8 cellular contexts compared by ENCODE assay signal in the genomic region with DNA sequence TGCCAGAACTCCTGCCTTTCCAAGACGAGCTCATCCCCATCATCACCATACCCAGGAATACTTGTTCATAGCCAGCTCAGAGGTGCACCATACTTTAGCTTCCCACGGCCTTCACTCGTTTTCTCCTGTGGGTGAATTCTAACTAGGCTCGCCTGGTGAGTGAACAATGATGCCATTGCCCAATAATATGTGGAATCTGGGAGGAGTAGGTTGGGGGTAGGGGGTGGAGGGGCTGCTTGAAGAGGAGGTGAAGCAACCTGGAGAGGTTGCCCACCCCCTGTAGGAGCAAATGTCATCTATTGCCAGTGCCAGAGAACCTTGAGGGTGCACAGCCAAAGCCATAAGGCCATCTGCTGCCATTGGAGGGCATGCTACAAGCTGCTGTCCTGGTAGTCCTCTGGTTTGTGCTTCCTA. TPM values are rescaled to one million over a fixed set of nuclear protein-coding genes. Genes with fewer than 3 reads are reported as not detected.
DNase-seq lines count a peak whose midpoint lies in the region; ATAC-seq, FAIRE-seq and TF ChIP-seq lines count a peak whose summit lies in the region.

No MANE protein-coding gene starts in this region.

- H3K27ac Mint-ChIP-seq in Calu3 (ENCODE audit: unreplicated experiment) (no peak overlapping the region), neural crest cell (ENCODE audit: unreplicated experiment) (peak overlapping the region; percentile 97)
- peak overlapping the region; percentile 35 for H3K27ac Mint-ChIP-seq in dendritic cell treated with granulocyte-macrophage colony-stimulating factor and Interleukin-4, amounts not matched to agents 40 ng/mL and 50 ng/mL, for 4 days

- peaks cover 17% of the 10 kb centered on the region for H3K36me3 Mint-ChIP-seq in Calu3 (ENCODE audit: insufficient read depth, unreplicated experiment)
- no peaks in the 10 kb centered on the region for H3K36me3 Mint-ChIP-seq in dendritic cell treated with granulocyte-macrophage colony-stimulating factor and Interleukin-4, amounts not matched to agents 40 ng/mL and 50 ng/mL, for 4 days (ENCODE audit: low read depth)
- H3K36me3 Mint-ChIP-seq in neural crest cell (ENCODE audit: low read depth), result no peaks in the 10 kb centered on the region

- H3K9me3 Mint-ChIP-seq in Calu3 (ENCODE audit: low read depth, unreplicated experiment) (peaks cover 2% of the 10 kb centered on the region), neural crest cell (no peaks in the 10 kb centered on the region)
- no peaks in the 10 kb centered on the region for H3K9me3 Mint-ChIP-seq in dendritic cell treated with granulocyte-macrophage colony-stimulating factor and Interleukin-4, amounts not matched to agents 40 ng/mL and 50 ng/mL, for 4 days

- H3K4me1 Mint-ChIP-seq in Calu3 (ENCODE audit: low read depth, unreplicated experiment) (peaks cover 8% of the 10 kb centered on the region), neural crest cell (peaks cover 31% of the 10 kb centered on the region)
- peaks cover 11% of the 10 kb centered on the region for H3K4me1 Mint-ChIP-seq in dendritic cell treated with granulocyte-macrophage colony-stimulating factor and Interleukin-4, amounts not matched to agents 40 ng/mL and 50 ng/mL, for 4 days (ENCODE audit: low read depth)

- BruUV-seq in Calu3 (replicated peaks; lab: Mats Ljungman, UMichigan), result no TSS peak

- DNase-seq in Calu3 (no peak), neural crest cell (ENCODE audit: low read depth, low spot score) (no peak), HPDE6-E6E7 (ENCODE audit: extremely low spot score) (no peak), NCI-H1417 treated with DMSO at 0.1 percent for 48 hours (lab: John Stamatoyannopoulos, UW) (no peak), H54 (ENCODE audit: insufficient read length, low spot score) (no peak)

- no peak for ATAC-seq in GM18519 (IDR thresholded peaks at IDR 0.05; ENCODE audit: low FRiP score, unreplicated experiment)

- intact Hi-C loops in Calu3 (cut with micrococcal nuclease; ENCODE audit: unreplicated experiment), result no loop called here
- intact Hi-C loops in dendritic cell treated with granulocyte-macrophage colony-stimulating factor and Interleukin-4, amounts not matched to agents 40 ng/mL and 50 ng/mL, for 4 days (cut with micrococcal nuclease), result loop anchor here (10.0 kb wide), 1 partner anchor 167 kb away; a partner anchor contains a TSS

- no peak for TF ChIP-seq POLR2A in H54 (IDR thresholded peaks at IDR 0.05; ENCODE audit: low read depth, low read length)

- TF ChIP-seq CTCF in Calu3 (IDR thresholded peaks at IDR 0.05; ENCODE audit: unreplicated experiment) (no peak), neural crest cell (conservative IDR thresholded peaks at IDR 0.05) (no peak)

- CTCF ChIA-PET in Calu3 (lab: Charles Lee), result no interaction called here

- H3K4me3 Mint-ChIP-seq in Calu3 (ENCODE audit: low read depth, unreplicated experiment), result peak overlapping the region; percentile 90
- H3K4me3 Mint-ChIP-seq in dendritic cell treated with granulocyte-macrophage colony-stimulating factor and Interleukin-4, amounts not matched to agents 40 ng/mL and 50 ng/mL, for 4 days, result peak overlapping the region; percentile 81
- H3K4me3 Mint-ChIP-seq in neural crest cell, result peak overlapping the region; percentile 98

- H3K36me3 ChIP-seq in KOPT-K1 (ENCODE audit: insufficient read depth, low read length), result 0 out of 2 replicates have a peak, but pooled peaks cover under 1% of the 10 kb centered on the region

- no peaks in the 10 kb centered on the region for H3K9me3 ChIP-seq in KOPT-K1 (ENCODE audit: insufficient read depth, low read length, poor library complexity, severe bottlenecking)

- H3K27ac ChIP-seq in KOPT-K1 (ENCODE audit: low read depth, low read length, poor library complexity, severe bottlenecking), result peak overlapping the region; percentile 83

- no peak for FAIRE-seq in H54 (lab: Jason Lieb, UNC)

- no peaks in the 10 kb centered on the region for H3K27me3 Mint-ChIP-seq in Calu3 (ENCODE audit: unreplicated experiment)
- no peaks in the 10 kb centered on the region for H3K27me3 Mint-ChIP-seq in dendritic cell treated with granulocyte-macrophage colony-stimulating factor and Interleukin-4, amounts not matched to agents 40 ng/mL and 50 ng/mL, for 4 days
- no peaks in the 10 kb centered on the region for H3K27me3 Mint-ChIP-seq in neural crest cell (ENCODE audit: low read depth)

RNA-seq across cellular contexts. Expression of a gene that starts 0.6 kb away (rescaled TPM):
- total RNA-seq in Calu3 (2022) (17.3 and 18.8 TPM in 2 replicates), neural crest cell (46.1 and 49.0 TPM in 2 replicates)
